ENCODE assay signal across 15 cellular contexts in the genomic region with DNA sequence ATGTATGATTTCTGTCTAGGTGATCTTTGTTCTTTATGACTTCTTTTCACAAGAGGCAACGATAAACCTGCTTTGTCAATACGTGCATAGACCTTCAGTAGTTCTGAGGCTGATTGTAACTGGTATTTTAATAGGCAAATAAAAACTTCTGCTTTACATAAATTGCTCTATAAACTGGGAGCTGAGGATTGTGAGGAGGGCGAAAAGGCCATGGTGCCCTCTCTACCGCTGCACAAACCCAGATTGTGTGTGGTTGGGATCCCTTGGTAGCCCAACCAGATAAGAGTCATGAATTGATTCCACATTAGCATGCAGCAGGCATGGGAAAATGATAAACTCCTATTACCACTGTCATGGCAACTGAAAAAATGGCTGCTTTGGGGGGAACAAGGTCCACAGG.
A peak's percentile ranks its signal among the peaks of the same experiment; 100 is the strongest.
DNase-seq lines count a peak whose midpoint lies in the region; ATAC-seq and TF ChIP-seq lines count a peak whose summit lies in the region.
"Had no signal": no experiment of that assay in that cellular context is flagged by ENCODE, and none has a peak within 500 bp of the region (broad histone marks: within the 10 kb centered on the region; RNA-seq: fewer than 3 reads in every experiment).

No MANE protein-coding gene starts in this region.

- H2AFZ ChIP-seq in hepatocyte (no peak overlapping the region), neural progenitor cell (replicated peaks) (peak overlapping the region; percentile 47)

- H3K27me3 Mint-ChIP-seq in neural progenitor cell (ENCODE audit: insufficient read depth, low read depth), result peaks cover 9% of the 10 kb centered on the region

- ATAC-seq in GM19455 (IDR thresholded peaks at IDR 0.05; ENCODE audit: unreplicated experiment), result no peak

- H3K9me2 ChIP-seq in hepatocyte (replicated peaks; ENCODE audit: insufficient read depth), result no peaks in the 10 kb centered on the region

- peaks cover 51% of the 10 kb centered on the region for H3K4me1 Mint-ChIP-seq in neural progenitor cell

- H3F3A ChIP-seq in neural progenitor cell (ENCODE audit: low read depth), result peaks cover 74% of the 10 kb centered on the region

- peak overlapping the region; percentile 15 for H3K4me2 ChIP-seq in hepatocyte
- peak overlapping the region; percentile 71 for H3K4me2 ChIP-seq in neural progenitor cell

- no peaks in the 10 kb centered on the region for H3K9me3 Mint-ChIP-seq in neural progenitor cell

- H3K79me2 ChIP-seq in hepatocyte (no peaks in the 10 kb centered on the region), neural progenitor cell (ENCODE audit: low read depth) (no peaks in the 10 kb centered on the region)

- no peak overlapping the region for H3K4me3 ChIP-seq in HEK293 (ENCODE audit: low read depth, low read length)
- H3K4me3 ChIP-seq in hepatocyte, result no peak overlapping the region
- no peak overlapping the region for H3K4me3 ChIP-seq in neural progenitor cell
- H3K4me3 ChIP-seq: Peyer's patch had no signal

- no peak overlapping the region for H3K9ac ChIP-seq in neural progenitor cell

- H3K4me1 ChIP-seq in HEK293 (ENCODE audit: control insufficient read depth, insufficient read depth, low read length) (peaks cover 32% of the 10 kb centered on the region), hepatocyte (ENCODE audit: insufficient read depth) (peaks cover 22% of the 10 kb centered on the region), neural progenitor cell (peaks cover 50% of the 10 kb centered on the region)
- H3K4me1 ChIP-seq: Peyer's patch had no signal

- CTCF ChIA-PET in HEK293 (lab: Yijun Ruan, JAX), result no interaction called here

- POLR2A ChIA-PET in HEK293 (lab: Yijun Ruan, JAX), result no interaction called here

- no peaks in the 10 kb centered on the region for H3K27me3 ChIP-seq in hepatocyte
- no peaks in the 10 kb centered on the region for H3K27me3 ChIP-seq in neural progenitor cell
- H3K27me3 ChIP-seq: BE2C, Peyer's patch had no signal

- H4K20me1 ChIP-seq in hepatocyte (ENCODE audit: insufficient read depth, poor library complexity, severe bottlenecking) (no peaks in the 10 kb centered on the region), neural progenitor cell (ENCODE audit: low read depth) (no peaks in the 10 kb centered on the region)

- H3K36me3 ChIP-seq in HEK293 (ENCODE audit: control insufficient read depth in 2 of 2, insufficient read depth in 1 of 2, low read length in 2 of 2), result no peaks in the 10 kb centered on the region
- no peaks in the 10 kb centered on the region for H3K36me3 ChIP-seq in hepatocyte (replicated peaks; ENCODE audit: insufficient read depth, low read depth)
- no peaks in the 10 kb centered on the region for H3K36me3 ChIP-seq in neural progenitor cell
- H3K36me3 ChIP-seq: BE2C, Peyer's patch had no signal

- H3K9me3 ChIP-seq in HEK293 (ENCODE audit: control insufficient read depth, insufficient read depth, low read depth, low read length), result no peaks in the 10 kb centered on the region
- no peaks in the 10 kb centered on the region for H3K9me3 ChIP-seq in hepatocyte (ENCODE audit: low read depth)
- H3K9me3 ChIP-seq in neural progenitor cell (ENCODE audit: low read depth), result no peaks in the 10 kb centered on the region
- H3K9me3 ChIP-seq: BE2C, Peyer's patch had no signal

- H3K27ac Mint-ChIP-seq in neural progenitor cell, result peak overlapping the region; percentile 97

- H3K27ac ChIP-seq in HEK293 (ENCODE audit: extremely low read depth, low read depth, low read length), result peak overlapping the region; percentile 44; the same call in 1 of the 2 replicates
- no peak overlapping the region for H3K27ac ChIP-seq in hepatocyte
- H3K27ac ChIP-seq in neural progenitor cell, result peak overlapping the region; percentile 81
- H3K27ac ChIP-seq: Peyer's patch had no signal

- 59% methylated on average over 4 of the region's 4 CpGs for WGBS in hepatocyte (ENCODE audit: low lambda C conversion rate, missing lambda C conversion rate)

- peak overlapping the region; percentile 64 for H3K4me3 Mint-ChIP-seq in neural progenitor cell

- peak; percentile 99 for DNase-seq in NCI-H526 treated with DMSO at 0.1 percent for 48 hours (lab: John Stamatoyannopoulos, UW)
- DNase-seq in hepatocyte (ENCODE audit: low spot score), result no peak
- DNase-seq in neural progenitor cell (ENCODE audit: low spot score), result no peak
- no peak for DNase-seq in OCI-M2 (lab: John Stamatoyannopoulos, UW; ENCODE audit: unreplicated experiment)
- DNase-seq in activated CD8-positive, alpha-beta memory T cell treated with anti-CD3 and anti-CD28 coated beads, Interleukin-2, amount 50 U/mL, for 48 hours, result no peak
- no peak for DNase-seq in dermis blood vessel endothelial cell
- DNase-seq: BE2C, DMS153, EL, NCI-H1694, NCI-H774, Peyer's patch, Right ventricle myocardium superior had no signal

- no peaks in the 10 kb centered on the region for H3K36me3 Mint-ChIP-seq in neural progenitor cell

- TF ChIP-seq CTCF in HEK293 (tag by site-specific recombination; IDR thresholded peaks at IDR 0.05) (no peak), hepatocyte (IDR thresholded peaks at IDR 0.05; ENCODE audit: poor library complexity) (no peak), neural progenitor cell (IDR thresholded peaks at IDR 0.05) (no peak)

TF ChIP-seq in HEK293, 187 proteins besides CTCF, POLR2A, EP300 and RAD21:
- TF ChIP-seq ZNF610 (tag by site-specific recombination; IDR thresholded peaks at IDR 0.05; ENCODE audit: borderline replicate concordance) (no peak), ZNF629 (tag by site-specific recombination; IDR thresholded peaks at IDR 0.05) (0 out of 2 replicates have a peak, but pooled peaks have one; percentile 2), ZBTB8A (tag by site-specific recombination; IDR thresholded peaks at IDR 0.05) (peak; percentile 59), OSR2 (tag by site-specific recombination; IDR thresholded peaks at IDR 0.05) (peak; percentile 66; the same call in 1 of the 2 replicates), FEZF1 (tag by site-specific recombination; IDR thresholded peaks at IDR 0.05) (peak; percentile 68), ZNF561 (tag by site-specific recombination; IDR thresholded peaks at IDR 0.05; ENCODE audit: borderline replicate concordance) (no peak), ZNF335 (tag by site-specific recombination; conservative IDR thresholded peaks at IDR 0.05) (no peak), IKZF3 (tag by site-specific recombination; IDR thresholded peaks at IDR 0.05) (peak; percentile 25; the same call in 1 of the 2 replicates)
- TF ChIP-seq, protein P1, sequence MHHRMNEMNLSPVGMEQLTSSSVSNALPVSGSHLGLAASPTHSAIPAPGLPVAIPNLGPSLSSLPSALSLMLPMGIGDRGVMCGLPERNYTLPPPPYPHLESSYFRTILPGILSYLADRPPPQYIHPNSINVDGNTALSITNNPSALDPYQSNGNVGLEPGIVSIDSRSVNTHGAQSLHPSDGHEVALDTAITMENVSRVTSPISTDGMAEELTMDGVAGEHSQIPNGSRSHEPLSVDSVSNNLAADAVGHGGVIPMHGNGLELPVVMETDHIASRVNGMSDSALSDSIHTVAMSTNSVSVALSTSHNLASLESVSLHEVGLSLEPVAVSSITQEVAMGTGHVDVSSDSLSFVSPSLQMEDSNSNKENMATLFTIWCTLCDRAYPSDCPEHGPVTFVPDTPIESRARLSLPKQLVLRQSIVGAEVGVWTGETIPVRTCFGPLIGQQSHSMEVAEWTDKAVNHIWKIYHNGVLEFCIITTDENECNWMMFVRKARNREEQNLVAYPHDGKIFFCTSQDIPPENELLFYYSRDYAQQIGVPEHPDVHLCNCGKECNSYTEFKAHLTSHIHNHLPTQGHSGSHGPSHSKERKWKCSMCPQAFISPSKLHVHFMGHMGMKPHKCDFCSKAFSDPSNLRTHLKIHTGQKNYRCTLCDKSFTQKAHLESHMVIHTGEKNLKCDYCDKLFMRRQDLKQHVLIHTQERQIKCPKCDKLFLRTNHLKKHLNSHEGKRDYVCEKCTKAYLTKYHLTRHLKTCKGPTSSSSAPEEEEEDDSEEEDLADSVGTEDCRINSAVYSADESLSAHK (tag by site-specific recombination; IDR thresholded peaks at IDR 0.05), result peak; percentile 51; the same call in 1 of the 2 replicates
- TF ChIP-seq, protein P2, sequence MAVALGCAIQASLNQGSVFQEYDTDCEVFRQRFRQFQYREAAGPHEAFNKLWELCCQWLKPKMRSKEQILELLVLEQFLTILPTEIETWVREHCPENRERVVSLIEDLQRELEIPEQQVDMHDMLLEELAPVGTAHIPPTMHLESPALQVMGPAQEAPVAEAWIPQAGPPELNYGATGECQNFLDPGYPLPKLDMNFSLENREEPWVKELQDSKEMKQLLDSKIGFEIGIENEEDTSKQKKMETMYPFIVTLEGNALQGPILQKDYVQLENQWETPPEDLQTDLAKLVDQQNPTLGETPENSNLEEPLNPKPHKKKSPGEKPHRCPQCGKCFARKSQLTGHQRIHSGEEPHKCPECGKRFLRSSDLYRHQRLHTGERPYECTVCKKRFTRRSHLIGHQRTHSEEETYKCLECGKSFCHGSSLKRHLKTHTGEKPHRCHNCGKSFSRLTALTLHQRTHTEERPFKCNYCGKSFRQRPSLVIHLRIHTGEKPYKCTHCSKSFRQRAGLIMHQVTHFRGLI (tag by site-specific recombination; IDR thresholded peaks at IDR 0.05), result peak; percentile 92
